Comparison of ENCODE assay signal across 12 cellular contexts in the genomic region with DNA sequence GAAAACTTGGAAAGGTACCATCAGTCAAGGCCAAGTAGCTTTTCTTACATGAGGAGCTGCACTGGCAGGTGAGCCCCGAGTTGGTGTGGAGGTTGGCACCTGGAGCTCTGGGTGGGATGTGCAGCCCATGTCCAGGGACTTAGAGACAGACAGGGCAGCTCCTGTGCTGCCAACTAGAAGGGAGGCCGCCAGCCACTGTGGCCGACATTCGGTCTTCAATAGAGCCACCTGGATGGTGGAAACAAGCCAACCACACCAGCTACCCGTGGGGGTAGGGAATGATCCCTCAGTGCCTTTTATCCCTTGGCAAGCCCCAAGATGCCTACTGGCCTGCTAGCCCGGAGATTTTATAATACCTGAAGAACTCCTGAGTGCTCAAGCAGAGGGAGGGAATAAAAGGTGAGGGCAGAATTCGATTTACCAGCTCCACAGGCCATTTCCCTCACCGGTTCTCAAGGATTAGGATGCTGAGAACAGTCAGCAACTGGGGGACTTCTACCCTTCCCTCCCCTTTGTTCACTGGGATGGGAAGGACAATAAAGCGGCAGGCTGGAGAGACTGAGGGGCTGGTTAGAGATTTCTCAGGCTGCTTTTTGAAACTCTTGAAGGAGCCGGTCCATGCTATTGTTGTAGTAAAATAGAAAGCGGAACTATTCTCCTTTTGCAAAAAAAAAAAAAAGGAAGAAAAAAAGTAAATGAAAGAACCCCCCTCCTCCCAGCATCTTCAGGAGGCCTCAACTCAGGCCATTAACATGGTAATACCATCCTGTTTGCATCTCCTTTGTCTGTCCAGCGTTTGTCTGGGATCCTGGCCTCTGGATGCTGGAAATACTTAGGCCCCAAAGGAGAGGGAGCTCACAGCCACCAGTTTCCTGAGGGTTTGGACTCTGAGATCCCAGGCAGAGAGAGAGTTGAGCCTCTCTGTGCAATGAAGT.
DNase-seq lines count a peak whose midpoint lies in the region; ATAC-seq and TF ChIP-seq lines count a peak whose summit lies in the region.
"Had no signal": no experiment of that assay in that cellular context is flagged by ENCODE, and none has a peak within 500 bp of the region (broad histone marks: within the 10 kb centered on the region; RNA-seq: fewer than 3 reads in every experiment).

No MANE protein-coding gene starts in this region.

- peaks cover 58% of the 10 kb centered on the region for H3K4me1 ChIP-seq in HUES6 (ENCODE audit: control insufficient read depth, insufficient read depth, low read length)
- peaks cover 72% of the 10 kb centered on the region for H3K4me1 ChIP-seq in Caco-2

- peaks cover 68% of the 10 kb centered on the region for H3K4me1 Mint-ChIP-seq in Caco-2 (ENCODE audit: low read depth, unreplicated experiment)

- no TSS peak for BruUV-seq in Caco-2 (replicated peaks; lab: Mats Ljungman, UMichigan)

- H3K9me3 ChIP-seq in HUES6 (ENCODE audit: control insufficient read depth, insufficient read depth, low read depth, low read length) (no peaks in the 10 kb centered on the region), Caco-2 (no peaks in the 10 kb centered on the region)

- peak overlapping the region; percentile 44 for H3K9ac ChIP-seq in HUES6 (ENCODE audit: low read length)

- H3K36me3 Mint-ChIP-seq in Caco-2 (ENCODE audit: insufficient read depth, unreplicated experiment): peaks cover 10% of the 10 kb centered on the region

- CTCF ChIA-PET in Caco-2 (lab: Charles Lee): no interaction called here

- H3K27ac ChIP-seq in HUES6 (ENCODE audit: low read depth, low read length): peak overlapping the region; percentile 57

- intact Hi-C loops in Caco-2 (cut with micrococcal nuclease; ENCODE audit: unreplicated experiment): loop anchor here (2.0 kb wide), 1 partner anchor 322 kb away; a partner anchor contains a TSS

- ATAC-seq in GM18870 (IDR thresholded peaks at IDR 0.05; ENCODE audit: unreplicated experiment) (peak; percentile 47), HG03025 (IDR thresholded peaks at IDR 0.05; ENCODE audit: low FRiP score, unreplicated experiment) (no peak)

- no peak overlapping the region for H3K4me3 Mint-ChIP-seq in Caco-2 (ENCODE audit: unreplicated experiment)

- H3K27me3 ChIP-seq in HUES6 (ENCODE audit: control insufficient read depth, insufficient read depth, low read length): no peaks in the 10 kb centered on the region
- no peaks in the 10 kb centered on the region for H3K27me3 ChIP-seq in Caco-2 (replicated peaks; ENCODE audit: control insufficient read depth, insufficient read depth, low read length)

- no peaks in the 10 kb centered on the region for H3K9me3 Mint-ChIP-seq in Caco-2 (ENCODE audit: unreplicated experiment)

- H3K4me3 ChIP-seq in HUES6 (ENCODE audit: low read depth, low read length): no peak overlapping the region; the same call in 1 of the 2 replicates
- no peak overlapping the region for H3K4me3 ChIP-seq in Caco-2 (ENCODE audit: low read depth, low read length)
- H3K4me3 ChIP-seq: smooth muscle cell had no signal

- H3K27ac Mint-ChIP-seq in Caco-2 (ENCODE audit: unreplicated experiment): no peak overlapping the region

- H3K36me3 ChIP-seq in HUES6 (ENCODE audit: control insufficient read depth, insufficient read depth, low read length) (no peaks in the 10 kb centered on the region), Caco-2 (ENCODE audit: control insufficient read depth, insufficient read depth, low read length) (no peaks in the 10 kb centered on the region)

- peak; percentile 53 for DNase-seq in ecto neural progenitor cell (ENCODE audit: low spot score)
- DNase-seq in retina: peak; percentile 18
- no peak for DNase-seq in amygdala (lab: John Stamatoyannopoulos, UW)
- DNase-seq in Caco-2: no peak
- no peak for DNase-seq in HCEC 1CT
- DNase-seq: activated CD4-positive, alpha-beta T cell treated with anti-CD3 and anti-CD28 coated beads, Interleukin-2, amount 50 U/mL, for 48 hours; DND-41; Right ventricle myocardium superior had no signal

- H3K27me3 Mint-ChIP-seq in Caco-2 (ENCODE audit: insufficient read depth, unreplicated experiment): no peaks in the 10 kb centered on the region

- TF ChIP-seq CTCF in Caco-2 (IDR thresholded peaks at IDR 0.05; ENCODE audit: insufficient read depth in 1 of 2, low read depth in 1 of 2, low read length in 1 of 2, severe bottlenecking in 1 of 2, unreplicated experiment in 1 of 2): no peak

- POLR2A ChIA-PET in Caco-2 (lab: Charles Lee): interaction anchor here (0.6 kb wide), 1 partner anchor 68 kb away, joined by 3 read pairs; no protein-coding TSS in a partner anchor

Comparison
In these comparisons a context has a peak if more than half of its experiments do, and no peak if none do; other contexts are left out.
1. DNase-seq: peak in ecto neural progenitor cell (single experiment) and retina (single experiment); none in amygdala (0 of 56), Caco-2 (0 of 2) and HCEC 1CT (single experiment).